36 cellular contexts compared by ENCODE assay signal in the genomic region with DNA sequence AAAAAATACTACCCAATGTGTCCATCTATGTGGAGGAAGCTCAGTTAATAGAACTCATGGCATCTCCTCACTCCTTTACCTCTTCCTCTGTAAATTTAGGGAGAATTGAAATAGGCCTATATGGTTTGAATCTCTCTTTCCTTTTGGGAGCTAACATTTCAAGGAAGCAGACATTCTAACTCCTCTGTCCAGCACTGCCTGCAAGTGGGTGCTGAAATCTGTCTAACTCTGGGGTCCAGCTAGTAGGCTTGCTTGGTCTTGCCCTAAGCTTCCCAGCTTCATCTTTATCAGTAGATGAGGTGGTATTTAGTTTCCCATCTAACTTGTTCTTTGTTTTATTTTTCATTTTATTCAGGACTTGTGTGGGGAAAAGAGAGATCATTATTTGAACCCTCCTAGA.
"Had no signal": no experiment of that assay in that cellular context is flagged by ENCODE, and none has a peak within 500 bp of the region (broad histone marks: within the 10 kb centered on the region; RNA-seq: fewer than 3 reads in every experiment).

No MANE protein-coding gene starts in this region.

- DNase-seq: Karpas-422, Kasumi-1, MG63, MM.1S, MV-4-11, NCI-H1048, NCI-H1092, NCI-H1092 treated with DMSO at 0.1 percent for 48 hours, NCI-H1105, NCI-H1105 treated with DMSO at 0.1 percent for 48 hours, NCI-H1417, NCI-H1417 treated with DMSO at 0.1 percent for 48 hours, NCI-H1436, NCI-H1436 treated with DMSO at 0.1 percent for 48 hours, NCI-H146, NCI-H1694, NCI-H1694 treated with DMSO at 0.1 percent for 48 hours, NCI-H187, NCI-H187 treated with DMSO at 0.1 percent for 48 hours, NCI-H1930, NCI-H2029, NCI-H2029 treated with DMSO at 0.1 percent for 48 hours, NCI-H2081, NCI-H2081 treated with DMSO at 0.1 percent for 48 hours, NCI-H2107, NCI-H2171, NCI-H2171 treated with DMSO at 0.1 percent for 48 hours, NCI-H2227 treated with DMSO at 0.1 percent for 48 hours, NCI-H226, NCI-H345, NCI-H446, NCI-H446 treated with DMSO at 0.1 percent for 48 hours, NCI-H510A, NCI-H510A treated with DMSO at 0.1 percent for 48 hours, NCI-H524, NCI-H524 treated with DMSO at 0.1 percent for 48 hours had no signal

- H3K27me3 ChIP-seq: MG63 had no signal

- H3K36me3 ChIP-seq: MG63 had no signal

- H3K9me3 ChIP-seq: MG63 had no signal

- H3K4me3 ChIP-seq: MG63 had no signal
